9 cellular contexts compared by ENCODE assay signal in the genomic region with DNA sequence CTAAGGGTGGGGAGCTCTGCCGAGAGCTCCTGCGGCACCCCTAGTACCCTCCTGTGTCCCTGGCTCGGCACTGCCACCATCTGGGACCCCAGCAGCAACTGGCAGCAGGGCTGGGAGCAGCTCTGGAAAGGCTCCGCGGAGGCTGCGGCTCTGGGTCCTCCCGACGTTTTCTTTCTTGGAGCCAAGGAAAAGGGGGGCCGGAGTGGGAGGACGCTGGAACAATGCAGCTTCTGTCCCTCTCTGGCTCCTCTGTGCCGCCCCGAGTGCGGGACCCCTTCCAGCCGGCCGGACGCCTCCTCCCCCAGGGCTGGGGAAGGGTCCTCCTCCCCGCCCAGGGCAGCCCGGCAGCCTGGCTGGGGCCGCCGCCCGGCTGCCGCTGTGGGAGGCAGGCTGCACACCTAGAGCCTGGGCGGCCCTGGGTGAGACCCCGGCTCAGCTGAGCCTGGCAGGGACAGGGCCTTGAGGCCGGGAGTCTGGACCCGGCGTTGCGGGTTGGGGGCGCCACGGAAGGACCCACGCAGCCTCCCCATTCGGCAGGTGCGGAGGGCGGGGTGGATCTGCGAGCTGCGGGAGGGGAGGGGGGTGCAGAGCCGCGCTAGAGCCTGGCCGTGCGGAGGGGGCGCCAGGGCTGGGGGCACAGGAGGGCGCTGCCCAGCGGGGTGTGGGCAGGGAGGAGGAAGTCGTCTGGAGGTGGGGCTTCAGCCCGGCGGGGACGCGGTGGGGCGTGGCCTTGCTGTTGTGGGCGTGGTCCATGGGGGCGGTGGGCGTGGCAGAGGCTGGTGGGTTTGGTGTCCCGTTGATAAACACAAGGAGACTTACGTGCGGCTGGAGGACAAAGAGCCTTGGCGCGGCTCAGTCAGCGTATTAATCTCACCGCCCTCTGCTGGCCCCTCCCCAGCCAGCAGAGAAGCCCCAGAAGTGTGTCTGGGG. TPM values are rescaled to one million over a fixed set of nuclear protein-coding genes. Genes with fewer than 3 reads are reported as not detected.
DNase-seq lines count a peak whose midpoint lies in the region; ATAC-seq and TF ChIP-seq lines count a peak whose summit lies in the region.
"Had no signal": no experiment of that assay in that cellular context is flagged by ENCODE, and none has a peak within 500 bp of the region (broad histone marks: within the 10 kb centered on the region; RNA-seq: fewer than 3 reads in every experiment).

No MANE protein-coding gene starts in this region.

- ATAC-seq in thoracic aorta (ENCODE audit: insufficient number of reproducible peaks, low FRiP score, low read depth) (no peak), HG02840 (IDR thresholded peaks at IDR 0.05; ENCODE audit: low FRiP score, unreplicated experiment) (no peak), GM21423 (IDR thresholded peaks at IDR 0.05; ENCODE audit: unreplicated experiment) (no peak)

- no peaks in the 10 kb centered on the region for H3K36me3 Mint-ChIP-seq in glutamatergic neuron (ENCODE audit: unreplicated experiment)
- H3K36me3 Mint-ChIP-seq: IgD-negative memory B cell had no signal

- peaks cover 15% of the 10 kb centered on the region for H3K27me3 Mint-ChIP-seq in glutamatergic neuron (ENCODE audit: unreplicated experiment)
- H3K27me3 Mint-ChIP-seq: IgD-negative memory B cell had no signal

- peaks cover 42% of the 10 kb centered on the region for H3K4me1 ChIP-seq in NT2/D1 (ENCODE audit: insufficient read depth, insufficient read length)
- peaks cover 24% of the 10 kb centered on the region for H3K4me1 ChIP-seq in osteoblast (ENCODE audit: insufficient read depth, low read length)
- peaks cover 4 to 40% of the 10 kb centered on the region in 2 donors for H3K4me1 ChIP-seq in thoracic aorta (ENCODE audit: control insufficient read depth in 1 of 2, low read depth in 2 of 2)

- peak overlapping the region; percentile 36 for H3K9ac ChIP-seq in NT2/D1 (ENCODE audit: insufficient read length, low read depth)

- TF ChIP-seq CTCF in glutamatergic neuron (IDR thresholded peaks at IDR 0.05; ENCODE audit: partially characterized antibody, unreplicated experiment) (no peak), osteoblast (IDR thresholded peaks at IDR 0.05; ENCODE audit: extremely low read depth, low read depth, low read length) (no peak), thoracic aorta (IDR thresholded peaks at IDR 0.05) (no peak)

- H3K9me3 Mint-ChIP-seq in glutamatergic neuron (ENCODE audit: unreplicated experiment) = peaks cover under 1% of the 10 kb centered on the region

- DNase-seq in ELR (ENCODE audit: low read depth) = peak; percentile 58
- no peak for DNase-seq in NT2/D1 (ENCODE audit: low read depth, low spot score)
- peak in 3 of 4 experiments; percentile 25 to 45 (median 30) for DNase-seq in activated naive CD4-positive, alpha-beta T cell (lab: John Stamatoyannopoulos, UW)
- DNase-seq in glutamatergic neuron = peak; percentile 87
- peak; percentile 93 for DNase-seq in osteoblast (ENCODE audit: insufficient read length, low spot score, missing footprints)
- no peak for DNase-seq in thoracic aorta (ENCODE audit: low spot score)

- peaks cover 52% of the 10 kb centered on the region for H3K36me3 ChIP-seq in NT2/D1 (ENCODE audit: insufficient read depth, insufficient read length, low read length)
- peaks cover 39% of the 10 kb centered on the region for H3K36me3 ChIP-seq in osteoblast (ENCODE audit: insufficient read depth, low read length)
- H3K36me3 ChIP-seq in thoracic aorta = peaks cover 12% of the 10 kb centered on the region

- no peaks in the 10 kb centered on the region for H3K4me1 Mint-ChIP-seq in glutamatergic neuron (ENCODE audit: low read depth, unreplicated experiment)

- H3K4me3 Mint-ChIP-seq in glutamatergic neuron (ENCODE audit: unreplicated experiment) = peak overlapping the region; percentile 25

- H3K9me3 ChIP-seq in NT2/D1 (ENCODE audit: insufficient read depth, low read length) (no peaks in the 10 kb centered on the region), osteoblast (ENCODE audit: low read depth, low read length) (no peaks in the 10 kb centered on the region), thoracic aorta (no peaks in the 10 kb centered on the region)

- H3K79me2 ChIP-seq in osteoblast (ENCODE audit: insufficient read depth, low read length) = no peaks in the 10 kb centered on the region

- no peak overlapping the region for H3K27ac Mint-ChIP-seq in glutamatergic neuron (ENCODE audit: unreplicated experiment)
- H3K27ac Mint-ChIP-seq: IgD-negative memory B cell had no signal

- peaks cover 48% of the 10 kb centered on the region for H4K20me1 ChIP-seq in osteoblast (ENCODE audit: insufficient read depth, low read length)

- H3K27me3 ChIP-seq in NT2/D1 (ENCODE audit: insufficient read depth, insufficient read length) = no peaks in the 10 kb centered on the region
- no peaks in the 10 kb centered on the region for H3K27me3 ChIP-seq in osteoblast (ENCODE audit: insufficient read depth, low read length)
- H3K27me3 ChIP-seq in thoracic aorta (replicated peaks; ENCODE audit: insufficient read depth) = no peaks in the 10 kb centered on the region

- H3K27ac ChIP-seq in osteoblast (ENCODE audit: low read depth, low read length) = no peak overlapping the region
- H3K27ac ChIP-seq in thoracic aorta = peak overlapping the region in 1 of 2 donors; percentile 5

- no peak overlapping the region for H3K4me3 ChIP-seq in NT2/D1 (ENCODE audit: insufficient read length, low read depth)
- H3K4me3 ChIP-seq in osteoblast (ENCODE audit: insufficient read depth, low read length) = no peak overlapping the region
- H3K4me3 ChIP-seq in thoracic aorta = peak overlapping the region; percentile 71

- H3K4me2 ChIP-seq in osteoblast (ENCODE audit: insufficient read depth, low read length) = no peak overlapping the region

- H2AFZ ChIP-seq in osteoblast (ENCODE audit: low read length) = no peak overlapping the region

RNA-seq across cellular contexts. Expression of a gene that starts 15.1 kb away (rescaled TPM):
- total RNA-seq in glutamatergic neuron (ENCODE audit: unreplicated experiment) (140 TPM), osteoblast (30.9 and 39.1 TPM in 2 replicates), thoracic aorta (10 to 100 TPM; 29.2 to 33.6 TPM)

RNA-seq across cellular contexts. Expression of a gene that starts 21.1 kb away (rescaled TPM):
- total RNA-seq in glutamatergic neuron (ENCODE audit: unreplicated experiment) = 16.5 TPM
- total RNA-seq in osteoblast = 4.3 and 4.4 TPM in 2 replicates
- total RNA-seq in thoracic aorta = 10 to 100 TPM; 39.4 to 41.3 TPM

RNA-seq across cellular contexts. Expression of a gene that starts 31.0 kb away (rescaled TPM):
- total RNA-seq in glutamatergic neuron (ENCODE audit: unreplicated experiment) = 4.1 TPM
- total RNA-seq in osteoblast = 1.8 and 5.1 TPM in 2 replicates
- 1 to 10 TPM; 1.4 to 6.6 TPM for total RNA-seq in thoracic aorta

RNA-seq across cellular contexts. Expression of a gene that starts 38.6 kb away (rescaled TPM):
- total RNA-seq in glutamatergic neuron (ENCODE audit: unreplicated experiment) (15.8 TPM), osteoblast (under 0.01 TPM in 1 of 2 replicates, not detected in the other), thoracic aorta (not detected)

RNA-seq across cellular contexts. Expression of a gene that starts 57.5 kb away (rescaled TPM):
- total RNA-seq in glutamatergic neuron (ENCODE audit: unreplicated experiment) = 22.9 TPM
- total RNA-seq in osteoblast = 8.0 and 9.0 TPM in 2 replicates
- 1 to 10 TPM; 8.0 to 8.5 TPM for total RNA-seq in thoracic aorta

Comparison
In these comparisons a context has a peak if more than half of its experiments do, and no peak if none do; other contexts are left out.
1. DNase-seq: peak in ELR (single experiment), activated naive CD4-positive, alpha-beta T cell (3 of 4), glutamatergic neuron (single experiment) and osteoblast (single experiment); none in NT2/D1 (single experiment) and thoracic aorta (single experiment).